ENCODE assay signal across 18 cellular contexts in genomic region chr3:174945951-174946350, GRCh38.
"Had no signal": no experiment of that assay in that cellular context is flagged by ENCODE, and none has a peak within 500 bp of the region (broad histone marks: within the 10 kb centered on the region; RNA-seq: fewer than 3 reads in every experiment).

No MANE protein-coding gene starts in this region.

- H3K4me3 ChIP-seq: hepatocyte, spleen, tibial artery, upper lobe of right lung, vagina had no signal

- ATAC-seq: esophagus mucosa; left colon; naive thymus-derived CD4-positive, alpha-beta T cell; sciatic nerve; stimulated activated memory B cell treated with anti-CD40 and anti-IgM and Interleukin-4, amounts not matched to agents 10 μg/mL and 1 μg/mL and 100 μg/mL, for 72 hours; upper lobe of right lung had no signal

- H3K9me3 Mint-ChIP-seq: stimulated activated memory B cell treated with anti-CD40 and anti-IgM and Interleukin-4, amounts not matched to agents 10 μg/mL and 1 μg/mL and 100 μg/mL, for 72 hours had no signal

- H3K36me3 ChIP-seq: neutrophil, spleen, tibial artery, upper lobe of right lung, vagina had no signal

- H3K4me1 ChIP-seq: spleen, upper lobe of right lung, vagina had no signal

- H3K4me1 Mint-ChIP-seq: naive thymus-derived CD4-positive, alpha-beta T cell; stimulated activated memory B cell treated with anti-CD40 and anti-IgM and Interleukin-4, amounts not matched to agents 10 μg/mL and 1 μg/mL and 100 μg/mL, for 72 hours had no signal

- H3K27ac ChIP-seq: hepatocyte, neutrophil, spleen, tibial artery, upper lobe of right lung, vagina had no signal

- H3K27me3 Mint-ChIP-seq: naive thymus-derived CD4-positive, alpha-beta T cell; stimulated activated memory B cell treated with anti-CD40 and anti-IgM and Interleukin-4, amounts not matched to agents 10 μg/mL and 1 μg/mL and 100 μg/mL, for 72 hours; stimulated activated naive CD8-positive, alpha-beta T cell treated with anti-CD3 and anti-CD28 coated beads, Interleukin-15, Interleukin-2, amounts not matched to agents 100 ng/mL and 50 ng/mL, for 24 hours had no signal

- H3K36me3 Mint-ChIP-seq: naive thymus-derived CD4-positive, alpha-beta T cell; stimulated activated memory B cell treated with anti-CD40 and anti-IgM and Interleukin-4, amounts not matched to agents 10 μg/mL and 1 μg/mL and 100 μg/mL, for 72 hours had no signal

- H3K9me3 ChIP-seq: neutrophil, upper lobe of right lung, vagina had no signal

- DNase-seq: effector memory CD4-positive, alpha-beta T cell; foreskin fibroblast; left colon; mesendoderm; naive thymus-derived CD4-positive, alpha-beta T cell; spleen; stimulated activated CD4-positive, alpha-beta T cell treated with anti-CD3 and anti-CD28 coated beads, Interleukin-15, amount 100 ng/mL, for 24 hours; stimulated activated CD4-positive, alpha-beta T cell treated with anti-CD3 and anti-CD28 coated beads, Interleukin-1b, Interleukin-23, amount 100 ng/mL, for 48 hours; stimulated activated CD4-positive, alpha-beta T cell treated with anti-CD3 and anti-CD28 coated beads, Interleukin-4, amount 100 ng/mL, for 24 hours; tibial artery; upper lobe of right lung had no signal

- H3K27ac Mint-ChIP-seq: naive thymus-derived CD4-positive, alpha-beta T cell; stimulated activated memory B cell treated with anti-CD40 and anti-IgM and Interleukin-4, amounts not matched to agents 10 μg/mL and 1 μg/mL and 100 μg/mL, for 72 hours; stimulated activated naive CD8-positive, alpha-beta T cell treated with anti-CD3 and anti-CD28 coated beads, Interleukin-15, Interleukin-2, amounts not matched to agents 100 ng/mL and 50 ng/mL, for 24 hours had no signal

- H3K27me3 ChIP-seq: hepatocyte, neutrophil, spleen, tibial artery, upper lobe of right lung, vagina had no signal

- H3K4me3 Mint-ChIP-seq: naive thymus-derived CD4-positive, alpha-beta T cell; stimulated activated memory B cell treated with anti-CD40 and anti-IgM and Interleukin-4, amounts not matched to agents 10 μg/mL and 1 μg/mL and 100 μg/mL, for 72 hours; stimulated activated naive CD8-positive, alpha-beta T cell treated with anti-CD3 and anti-CD28 coated beads, Interleukin-15, Interleukin-2, amounts not matched to agents 100 ng/mL and 50 ng/mL, for 24 hours had no signal
